9 cellular contexts compared by ENCODE assay signal in the genomic region with DNA sequence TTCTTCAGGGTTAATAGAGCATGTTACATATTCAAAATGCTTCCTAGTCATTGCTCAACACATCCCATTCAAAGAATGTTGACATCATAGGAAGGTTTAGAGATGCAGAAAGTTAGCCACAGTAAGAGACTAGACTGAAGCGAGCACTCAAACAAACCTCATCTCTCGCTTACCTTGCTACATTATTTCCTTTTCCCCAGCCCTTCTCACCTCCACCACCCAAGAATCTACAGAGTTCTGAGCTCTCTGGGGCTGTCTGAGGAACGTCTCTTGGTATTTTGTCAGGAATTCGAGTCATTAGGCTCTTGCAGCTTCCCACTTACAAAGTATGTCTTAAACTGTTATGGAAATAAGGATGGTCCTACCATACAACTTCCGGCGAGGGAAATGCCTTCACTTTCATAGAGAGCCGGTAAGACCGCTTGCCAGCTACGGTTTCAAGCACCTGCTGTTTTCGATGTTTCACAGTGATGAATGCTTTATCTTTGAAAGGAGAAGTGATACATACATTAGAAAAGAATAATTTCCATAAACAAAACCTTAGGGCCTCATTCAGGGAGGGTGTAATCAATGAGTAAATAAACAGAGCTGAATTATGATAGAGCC.
DNase-seq lines count a peak whose midpoint lies in the region; ATAC-seq and TF ChIP-seq lines count a peak whose summit lies in the region.
"Had no signal": no experiment of that assay in that cellular context is flagged by ENCODE, and none has a peak within 500 bp of the region (broad histone marks: within the 10 kb centered on the region; RNA-seq: fewer than 3 reads in every experiment).

No MANE protein-coding gene starts in this region.

- no peak overlapping the region for H3K4ac ChIP-seq in H9 (ENCODE audit: low read depth, low read length)

- no peaks in the 10 kb centered on the region for H3K79me2 ChIP-seq in H9 (ENCODE audit: insufficient read depth, low read length)

- H3K9ac ChIP-seq in H9 (ENCODE audit: extremely low read depth, insufficient read length, low read length) (no peak overlapping the region), HUES6 (ENCODE audit: low read length) (peak overlapping the region; percentile 18)

- no peaks in the 10 kb centered on the region for H3K27me3 ChIP-seq in H9 (ENCODE audit: insufficient read depth, low read length)
- no peaks in the 10 kb centered on the region for H3K27me3 ChIP-seq in HUES6 (ENCODE audit: control insufficient read depth, insufficient read depth, low read length)
- no peaks in the 10 kb centered on the region for H3K27me3 ChIP-seq in right atrium auricular region

- H3K9me3 Mint-ChIP-seq in H9: no peaks in the 10 kb centered on the region

- H3K27ac ChIP-seq in H9 (ENCODE audit: insufficient read length, low read depth, low read length): peak overlapping the region; percentile 99
- H3K27ac ChIP-seq in HUES6 (ENCODE audit: low read depth, low read length): peak overlapping the region; percentile 92
- H3K27ac ChIP-seq in right atrium auricular region: no peak overlapping the region

- no peaks in the 10 kb centered on the region for H3K79me1 ChIP-seq in H9 (ENCODE audit: insufficient read depth, low read depth, low read length, poor library complexity, severe bottlenecking)

- no peak overlapping the region for H3K14ac ChIP-seq in H9 (ENCODE audit: insufficient read depth, low read length)

- no peaks in the 10 kb centered on the region for H3K27me3 Mint-ChIP-seq in H9 (ENCODE audit: low read depth)

- no peaks in the 10 kb centered on the region for H4K20me1 ChIP-seq in H9 (ENCODE audit: control insufficient read depth, insufficient read depth, insufficient read length)

- H3K27ac Mint-ChIP-seq in H9: peak overlapping the region; percentile 73 to 99 (median 89)

- peak overlapping the region; percentile 42 for H2BK5ac ChIP-seq in H9 (ENCODE audit: insufficient read length, low read length)

- H4K5ac ChIP-seq in H9 (ENCODE audit: insufficient read length, low read depth, low read length): peak overlapping the region; percentile 49

- H3K4me3 ChIP-seq in HUES6 (ENCODE audit: low read depth, low read length): peak overlapping the region; percentile 8; the same call in 1 of the 2 replicates
- no peak overlapping the region for H3K4me3 ChIP-seq in right atrium auricular region

- peak overlapping the region; percentile 6 for H3K18ac ChIP-seq in H9 (ENCODE audit: insufficient read length, low read depth, low read length)

- no peak overlapping the region for H3K56ac ChIP-seq in H9 (ENCODE audit: insufficient read length, low read depth, low read length)

- no peaks in the 10 kb centered on the region for H3K9me3 ChIP-seq in H9 (ENCODE audit: control insufficient read depth, low read depth, low read length)
- H3K9me3 ChIP-seq in HUES6 (ENCODE audit: control insufficient read depth, insufficient read depth, low read depth, low read length): no peaks in the 10 kb centered on the region
- no peaks in the 10 kb centered on the region for H3K9me3 ChIP-seq in right atrium auricular region

- DNase-seq in H9: peak; percentile 87
- peak; percentile 37 for DNase-seq in iPS-NIHi11 (ENCODE audit: low spot score)
- no peak for DNase-seq in NCI-H128 (lab: John Stamatoyannopoulos, UW; ENCODE audit: unreplicated experiment)
- no peak for DNase-seq in right atrium auricular region (ENCODE audit: low spot score)
- no peak for DNase-seq in COLO668 (lab: John Stamatoyannopoulos, UW; ENCODE audit: unreplicated experiment)
- DNase-seq in T-helper 9 cell: no peak
- DNase-seq: SW 1271 had no signal

- no peak overlapping the region for H2BK12ac ChIP-seq in H9 (ENCODE audit: insufficient read length, low read depth, low read length)

- H3K4me1 ChIP-seq in H9 (ENCODE audit: insufficient read depth, low read length): peaks cover 16% of the 10 kb centered on the region; the same call in 1 of the 2 replicates
- peaks cover 70% of the 10 kb centered on the region for H3K4me1 ChIP-seq in HUES6 (ENCODE audit: control insufficient read depth, insufficient read depth, low read length)
- H3K4me1 ChIP-seq in right atrium auricular region: no peaks in the 10 kb centered on the region

- H2AFZ ChIP-seq in H9 (ENCODE audit: low read length): no peak overlapping the region

- H2BK120ac ChIP-seq in H9 (ENCODE audit: low read depth, low read length, poor library complexity, severe bottlenecking): no peak overlapping the region

- no peak overlapping the region for H3T11ph ChIP-seq in H9 (ENCODE audit: low read length)

- H3K23me2 ChIP-seq in H9 (ENCODE audit: insufficient read length, low read depth, low read length, poor library complexity, severe bottlenecking): no peaks in the 10 kb centered on the region

- peak overlapping the region; percentile 9 to 43; a peak in 4 of 5 replicates for H3K4me3 Mint-ChIP-seq in H9

- H4K91ac ChIP-seq in H9 (ENCODE audit: insufficient read length, low read depth, low read length): no peak overlapping the region

- H2BK20ac ChIP-seq in H9 (ENCODE audit: low read depth, low read length, poor library complexity, severe bottlenecking): no peak overlapping the region

- H3K4me1 Mint-ChIP-seq in H9: peaks cover 68 to 70% of the 10 kb centered on the region in 2 experiments

- peak; percentile 89 for ATAC-seq in GM18861 (IDR thresholded peaks at IDR 0.05; ENCODE audit: unreplicated experiment)

- H3K36me3 Mint-ChIP-seq in H9 (ENCODE audit: insufficient read depth in 1 of 3, low read depth in 3 of 3): peaks cover 34 to 65% (median 59%) of the 10 kb centered on the region in 3 experiments

- TF ChIP-seq CTCF in H9 (conservative IDR thresholded peaks at IDR 0.05) (no peak), right atrium auricular region (IDR thresholded peaks at IDR 0.05) (no peak)

- no peak overlapping the region for H2BK15ac ChIP-seq in H9 (ENCODE audit: low read depth, low read length)

- H4K8ac ChIP-seq in H9 (replicated peaks; ENCODE audit: insufficient read length, low read depth, low read length): no peak overlapping the region

- no peak overlapping the region for H3K23ac ChIP-seq in H9 (ENCODE audit: insufficient read length, low read depth, low read length)

- no peak overlapping the region for H2AK5ac ChIP-seq in H9 (ENCODE audit: insufficient read length, low read length)

- WGBS in H9 (ENCODE audit: extremely low coverage, insufficient read length, low lambda C conversion rate): no CpG with 5 or more reads among the region's 10 CpGs

- peaks cover 67% of the 10 kb centered on the region for H3K36me3 ChIP-seq in HUES6 (ENCODE audit: control insufficient read depth, insufficient read depth, low read length)
- no peaks in the 10 kb centered on the region for H3K36me3 ChIP-seq in right atrium auricular region

- peak overlapping the region; percentile 23 for H3K4me2 ChIP-seq in H9 (ENCODE audit: insufficient read depth, insufficient read length, low read length)

Comparison
In these comparisons a context has a peak if more than half of its experiments do, and no peak if none do; other contexts are left out.
1. DNase-seq: peak in H9 (single experiment) and iPS-NIHi11 (single experiment); none in NCI-H128 (single experiment), right atrium auricular region (single experiment), COLO668 (single experiment) and T-helper 9 cell (single experiment).
2. H3K27ac ChIP-seq: peak in H9 (single experiment) and HUES6 (single experiment); none in right atrium auricular region (0 of 2).